ENCODE assay signal across 12 cellular contexts in genomic region chr16:69318177-69318910, GRCh38. TPM values are rescaled to one million over a fixed set of nuclear protein-coding genes. Genes with fewer than 3 reads are reported as not detected.
"Had no signal": no experiment of that assay in that cellular context is flagged by ENCODE, and none has a peak within 500 bp of the region (broad histone marks: within the 10 kb centered on the region; RNA-seq: fewer than 3 reads in every experiment).

No MANE protein-coding gene starts in this region.

- H3K4me3 ChIP-seq: thyroid gland had no signal

- H3K27me3 ChIP-seq: thyroid gland had no signal

- DNase-seq: activated B cell treated with CpG ODN at 0.5 μM for 24 hours; activated CD4-positive, alpha-beta T cell treated with anti-CD3 and anti-CD28 coated beads, Interleukin-2, amount 10 ng/mL, durations not matched to agents 7 days and 5 days; amniotic stem cell; central memory CD4-positive, alpha-beta T cell; effector memory CD4-positive, alpha-beta T cell; foreskin melanocyte; immature natural killer cell; mesendoderm; stimulated activated CD4-positive, alpha-beta T cell treated with anti-CD3 and anti-CD28 coated beads, Interleukin-2, amount 100 ng/mL, for 24 hours; thyroid gland had no signal

- H3K27ac ChIP-seq: thyroid gland had no signal

- H3K9me3 ChIP-seq: thyroid gland had no signal

RNA-seq across cellular contexts. Expression of gene TMED6, which starts 33.2 kb away (rescaled TPM):
- total RNA-seq: lower leg skin, omental fat pad had no signal
- polyA plus RNA-seq: immature natural killer cell had no signal
